Comparison of ENCODE assay signal across 1 cellular context in genomic region chr7:73504920-73505319, GRCh38.
TF ChIP-seq lines count a peak whose summit lies in the region.

No MANE protein-coding gene starts in this region.

TF ChIP-seq in GM12878, 131 proteins besides CTCF, POLR2A, EP300 and RAD21:
- TF ChIP-seq SPI1 (IDR thresholded peaks at IDR 0.05; ENCODE audit: borderline replicate concordance, insufficient read depth, low read depth, low read length) (no peak), ZSCAN29 (IDR thresholded peaks at IDR 0.05) (no peak), NRF1 (conservative IDR thresholded peaks at IDR 0.05; ENCODE audit: low read depth, low read length) (no peak), ZNF274 (IDR thresholded peaks at IDR 0.05; ENCODE audit: insufficient read depth, insufficient read length) (no peak), JUNB (IDR thresholded peaks at IDR 0.05) (no peak), MYC (IDR thresholded peaks at IDR 0.05; ENCODE audit: insufficient read depth, insufficient read length, insufficient replicate concordance, low read length, severe bottlenecking) (no peak), HDAC6 (IDR thresholded peaks at IDR 0.05; ENCODE audit: unreplicated experiment) (no peak), FOS (IDR thresholded peaks at IDR 0.05; ENCODE audit: borderline replicate concordance, extremely low read depth, insufficient read length) (no peak), CBFB (IDR thresholded peaks at IDR 0.05; ENCODE audit: low read depth) (no peak), RAD51 (IDR thresholded peaks at IDR 0.05) (no peak), MYB (IDR thresholded peaks at IDR 0.05; ENCODE audit: borderline replicate concordance, low read depth, low read length) (no peak)
- TF ChIP-seq, protein P1, sequence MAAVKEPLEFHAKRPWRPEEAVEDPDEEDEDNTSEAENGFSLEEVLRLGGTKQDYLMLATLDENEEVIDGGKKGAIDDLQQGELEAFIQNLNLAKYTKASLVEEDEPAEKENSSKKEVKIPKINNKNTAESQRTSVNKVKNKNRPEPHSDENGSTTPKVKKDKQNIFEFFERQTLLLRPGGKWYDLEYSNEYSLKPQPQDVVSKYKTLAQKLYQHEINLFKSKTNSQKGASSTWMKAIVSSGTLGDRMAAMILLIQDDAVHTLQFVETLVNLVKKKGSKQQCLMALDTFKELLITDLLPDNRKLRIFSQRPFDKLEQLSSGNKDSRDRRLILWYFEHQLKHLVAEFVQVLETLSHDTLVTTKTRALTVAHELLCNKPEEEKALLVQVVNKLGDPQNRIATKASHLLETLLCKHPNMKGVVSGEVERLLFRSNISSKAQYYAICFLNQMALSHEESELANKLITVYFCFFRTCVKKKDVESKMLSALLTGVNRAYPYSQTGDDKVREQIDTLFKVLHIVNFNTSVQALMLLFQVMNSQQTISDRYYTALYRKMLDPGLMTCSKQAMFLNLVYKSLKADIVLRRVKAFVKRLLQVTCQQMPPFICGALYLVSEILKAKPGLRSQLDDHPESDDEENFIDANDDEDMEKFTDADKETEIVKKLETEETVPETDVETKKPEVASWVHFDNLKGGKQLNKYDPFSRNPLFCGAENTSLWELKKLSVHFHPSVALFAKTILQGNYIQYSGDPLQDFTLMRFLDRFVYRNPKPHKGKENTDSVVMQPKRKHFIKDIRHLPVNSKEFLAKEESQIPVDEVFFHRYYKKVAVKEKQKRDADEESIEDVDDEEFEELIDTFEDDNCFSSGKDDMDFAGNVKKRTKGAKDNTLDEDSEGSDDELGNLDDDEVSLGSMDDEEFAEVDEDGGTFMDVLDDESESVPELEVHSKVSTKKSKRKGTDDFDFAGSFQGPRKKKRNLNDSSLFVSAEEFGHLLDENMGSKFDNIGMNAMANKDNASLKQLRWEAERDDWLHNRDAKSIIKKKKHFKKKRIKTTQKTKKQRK (IDR thresholded peaks at IDR 0.05; ENCODE audit: low read depth, low read length) = no peak
